Comparison of ENCODE assay signal across 17 cellular contexts in genomic region chr3:99881121-99881524, GRCh38.
DNase-seq lines count a peak whose midpoint lies in the region; ATAC-seq and TF ChIP-seq lines count a peak whose summit lies in the region.
"Had no signal": no experiment of that assay in that cellular context is flagged by ENCODE, and none has a peak within 500 bp of the region (broad histone marks: within the 10 kb centered on the region; RNA-seq: fewer than 3 reads in every experiment).

No MANE protein-coding gene starts in this region.

- in situ Hi-C loops in mammary epithelial cell (cut with MboI; ENCODE audit: low sequenced_read_pairs in 2 of 2), result no loop called here
- in situ Hi-C loops in G401 (cut with HindIII; ENCODE audit: low sequenced_read_pairs), result no loop called here

- H3K27ac ChIP-seq in mammary epithelial cell (ENCODE audit: insufficient read depth, low read depth, low read length) (no peak overlapping the region), vagina (peak overlapping the region; percentile 18)
- H3K27ac ChIP-seq in CD8-positive, alpha-beta T cell (ENCODE audit: low read depth, low read length), result no peak overlapping the region
- H3K27ac ChIP-seq: 22Rv1, VCaP had no signal

- H3K36me3 Mint-ChIP-seq in MCF 10A (ENCODE audit: insufficient read depth, unreplicated experiment), result no peaks in the 10 kb centered on the region
- H3K36me3 Mint-ChIP-seq in CD8-positive, alpha-beta T cell, result peaks cover 2% of the 10 kb centered on the region

- no peak overlapping the region for H3K9ac ChIP-seq in mammary epithelial cell (ENCODE audit: insufficient read depth, low read length)

- peak overlapping the region; percentile 46 for H3K27ac Mint-ChIP-seq in MCF 10A (ENCODE audit: low read depth, unreplicated experiment)
- H3K27ac Mint-ChIP-seq in CD8-positive, alpha-beta T cell, result no peak overlapping the region
- H3K27ac Mint-ChIP-seq: CD4-positive, alpha-beta T cell had no signal

- BruUV-seq in MCF 10A (replicated peaks; lab: Mats Ljungman, UMichigan) (no TSS peak), mammary epithelial cell (replicated peaks; lab: Mats Ljungman, UMichigan) (no TSS peak)

- DNase-seq in MCF 10A (ENCODE audit: unreplicated experiment) (no peak), mammary epithelial cell (no peak), left lobe of liver (ENCODE audit: low spot score) (no peak), sciatic nerve (ENCODE audit: low spot score) (no peak), vagina (ENCODE audit: extremely low spot score in 2 of 2) (no peak), G401 (ENCODE audit: low spot score) (no peak)
- DNase-seq in CD8-positive, alpha-beta T cell, result no peak
- DNase-seq in activated naive CD4-positive, alpha-beta T cell (lab: John Stamatoyannopoulos, UW), result no peak
- DNase-seq: activated CD8-positive, alpha-beta memory T cell treated with anti-CD3 and anti-CD28 coated beads for 24 hours; activated effector memory CD4-positive, alpha-beta T cell treated with Interleukin-2 at 50 U/mL for 16 hours; CD4-positive, alpha-beta T cell; glutamatergic neuron; NCI-H187 treated with DMSO at 0.1 percent for 48 hours; NCI-H526; stimulated activated CD4-positive, alpha-beta T cell treated with anti-CD3 and anti-CD28 coated beads, Interleukin-12 subunit alpha, Interleukin-12 subunit beta, amount 100 ng/mL, for 4 hours had no signal

- H3K9me3 Mint-ChIP-seq in MCF 10A (ENCODE audit: unreplicated experiment), result no peaks in the 10 kb centered on the region
- H3K9me3 Mint-ChIP-seq in CD8-positive, alpha-beta T cell, result no peaks in the 10 kb centered on the region
- H3K9me3 Mint-ChIP-seq: CD4-positive, alpha-beta T cell had no signal

- H3K4me2 ChIP-seq in mammary epithelial cell (ENCODE audit: insufficient read depth, low read depth, low read length), result no peak overlapping the region

- H4K20me1 ChIP-seq in mammary epithelial cell (ENCODE audit: insufficient read depth, low read length), result no peaks in the 10 kb centered on the region

- H3K4me1 Mint-ChIP-seq in MCF 10A (ENCODE audit: insufficient read depth, unreplicated experiment), result peaks cover 15% of the 10 kb centered on the region
- H3K4me1 Mint-ChIP-seq in CD8-positive, alpha-beta T cell (ENCODE audit: low read depth), result peaks cover 34% of the 10 kb centered on the region

- CTCF ChIA-PET in MCF 10A (lab: Yijun Ruan, JAX) (no interaction called here), mammary epithelial cell (lab: Charles Lee; ENCODE audit: low non-redundant PET) (no interaction called here)
- CTCF ChIA-PET in CD8-positive, alpha-beta T cell (lab: Charles Lee), result no interaction called here

- peak; percentile 29 for ATAC-seq in left lobe of liver
- peak; percentile 82 for ATAC-seq in sciatic nerve
- no peak for ATAC-seq in CD8-positive, alpha-beta T cell

- H3K9me3 ChIP-seq in mammary epithelial cell (replicated peaks; ENCODE audit: insufficient read depth, low read length), result no peaks in the 10 kb centered on the region
- H3K9me3 ChIP-seq in vagina, result no peaks in the 10 kb centered on the region
- H3K9me3 ChIP-seq in CD8-positive, alpha-beta T cell (ENCODE audit: low read length), result no peaks in the 10 kb centered on the region

- dilution Hi-C loops in mammary epithelial cell (cut with HindIII; ENCODE audit: low sequenced_read_pairs), result no loop called here

- no peak overlapping the region for H2AFZ ChIP-seq in mammary epithelial cell (ENCODE audit: low read depth, low read length)

- POLR2A ChIA-PET in MCF 10A (lab: Yijun Ruan, JAX), result no interaction called here
- POLR2A ChIA-PET in CD8-positive, alpha-beta T cell (lab: Charles Lee), result no interaction called here

- TF ChIP-seq POLR2A in vagina (IDR thresholded peaks at IDR 0.05), result no peak

- H3K79me2 ChIP-seq in mammary epithelial cell (ENCODE audit: insufficient read depth, low read length), result peaks cover 12% of the 10 kb centered on the region

- TF ChIP-seq CTCF in MCF 10A (IDR thresholded peaks at IDR 0.05; ENCODE audit: unreplicated experiment), result no peak
- no peak for TF ChIP-seq CTCF in mammary epithelial cell (conservative IDR thresholded peaks at IDR 0.05 in 1 of 2, IDR thresholded peaks at IDR 0.05 in 1 of 2; ENCODE audit: extremely low read depth in 1 of 2, insufficient read depth in 1 of 2, low read depth in 1 of 2, low read length in 2 of 2)
- TF ChIP-seq CTCF in vagina (IDR thresholded peaks at IDR 0.05), result no peak
- no peak for TF ChIP-seq CTCF in CD8-positive, alpha-beta T cell (IDR thresholded peaks at IDR 0.05)

- no peaks in the 10 kb centered on the region for H3K36me3 ChIP-seq in mammary epithelial cell (ENCODE audit: insufficient read depth, low read length)
- no peaks in the 10 kb centered on the region for H3K36me3 ChIP-seq in vagina
- no peaks in the 10 kb centered on the region for H3K36me3 ChIP-seq in CD8-positive, alpha-beta T cell (ENCODE audit: insufficient read depth, low read length)

- H3K4me3 ChIP-seq in mammary epithelial cell (replicated peaks in 1 of 3; ENCODE audit: insufficient read depth in 1 of 3, low read depth in 2 of 3, low read length in 3 of 3), result no peak overlapping the region
- H3K4me3 ChIP-seq in vagina, result no peak overlapping the region
- no peak overlapping the region for H3K4me3 ChIP-seq in CD8-positive, alpha-beta T cell (ENCODE audit: low read depth, low read length)

- H3K27me3 ChIP-seq in mammary epithelial cell (ENCODE audit: insufficient read depth, low read length) (no peaks in the 10 kb centered on the region), vagina (no peaks in the 10 kb centered on the region)
- H3K27me3 ChIP-seq in CD8-positive, alpha-beta T cell (ENCODE audit: insufficient read depth, low read length), result no peaks in the 10 kb centered on the region

- H3K4me3 Mint-ChIP-seq in MCF 10A (ENCODE audit: unreplicated experiment), result no peak overlapping the region
- no peak overlapping the region for H3K4me3 Mint-ChIP-seq in CD8-positive, alpha-beta T cell
- H3K4me3 Mint-ChIP-seq: CD4-positive, alpha-beta T cell had no signal

- no peaks in the 10 kb centered on the region for H3K27me3 Mint-ChIP-seq in MCF 10A (ENCODE audit: insufficient read depth, unreplicated experiment)
- no peaks in the 10 kb centered on the region for H3K27me3 Mint-ChIP-seq in CD8-positive, alpha-beta T cell (ENCODE audit: low read depth)
- H3K27me3 Mint-ChIP-seq: CD4-positive, alpha-beta T cell had no signal

- peaks cover 8% of the 10 kb centered on the region for H3K4me1 ChIP-seq in mammary epithelial cell (ENCODE audit: insufficient read depth, low read length)
- H3K4me1 ChIP-seq in vagina, result peaks cover 10% of the 10 kb centered on the region
- H3K4me1 ChIP-seq in CD8-positive, alpha-beta T cell (ENCODE audit: insufficient read depth, low read length), result peaks cover 13% of the 10 kb centered on the region

- WGBS in mammary epithelial cell (ENCODE audit: low coverage, missing lambda C conversion rate), result 98% methylated on average over 2 of the region's 2 CpGs

- intact Hi-C loops in MCF 10A (cut with micrococcal nuclease) (no loop called here), mammary epithelial cell (cut with micrococcal nuclease) (no loop called here), sciatic nerve (cut with DNase I) (no loop called here), vagina (cut with DNase I) (no loop called here)
- intact Hi-C loops in CD8-positive, alpha-beta T cell (cut with DNase I, micrococcal nuclease), result no loop called here
